In genomic region chr2:172058660-172059059, GRCh38 we compare ENCODE assay signal across 9 cellular contexts. TPM values are rescaled to one million over a fixed set of nuclear protein-coding genes. Genes with fewer than 3 reads are reported as not detected.
"Had no signal": no experiment of that assay in that cellular context is flagged by ENCODE, and none has a peak within 500 bp of the region (broad histone marks: within the 10 kb centered on the region; RNA-seq: fewer than 3 reads in every experiment).

No MANE protein-coding gene starts in this region.

- ATAC-seq: GM23338 had no signal

- H3K27ac Mint-ChIP-seq: GM23338, H9, HFFc6, IgD-negative memory B cell had no signal

- H3K4me3 Mint-ChIP-seq: GM23338, H9, HFFc6, IgD-negative memory B cell had no signal

- H3K9me3 Mint-ChIP-seq: GM23338, H9, HFFc6, IgD-negative memory B cell had no signal

- FAIRE-seq: H1, H54, HepG2 had no signal

- H3K4me1 Mint-ChIP-seq: GM23338 had no signal

- H3K4me2 ChIP-seq: GM23338 had no signal

- DNase-seq: H9, HCEC 1CT, HFFc6 had no signal

- H3K27ac ChIP-seq: HL-60 had no signal

- H2AFZ ChIP-seq: GM23338 had no signal

- H3K4me3 ChIP-seq: GM23338 had no signal

RNA-seq across cellular contexts. Expression of gene DLX1, which starts 26.6 kb away (rescaled TPM):
- total RNA-seq: GM23338, H1, H9 had no signal
- polyA plus RNA-seq: GM23338, IgD-negative memory B cell had no signal

RNA-seq across cellular contexts. Expression of gene DLX2, which starts 44.0 kb away (rescaled TPM):
- total RNA-seq: H9 had no signal
- polyA plus RNA-seq: H1, IgD-negative memory B cell had no signal
